2 cellular contexts compared by ENCODE assay signal in the genomic region with DNA sequence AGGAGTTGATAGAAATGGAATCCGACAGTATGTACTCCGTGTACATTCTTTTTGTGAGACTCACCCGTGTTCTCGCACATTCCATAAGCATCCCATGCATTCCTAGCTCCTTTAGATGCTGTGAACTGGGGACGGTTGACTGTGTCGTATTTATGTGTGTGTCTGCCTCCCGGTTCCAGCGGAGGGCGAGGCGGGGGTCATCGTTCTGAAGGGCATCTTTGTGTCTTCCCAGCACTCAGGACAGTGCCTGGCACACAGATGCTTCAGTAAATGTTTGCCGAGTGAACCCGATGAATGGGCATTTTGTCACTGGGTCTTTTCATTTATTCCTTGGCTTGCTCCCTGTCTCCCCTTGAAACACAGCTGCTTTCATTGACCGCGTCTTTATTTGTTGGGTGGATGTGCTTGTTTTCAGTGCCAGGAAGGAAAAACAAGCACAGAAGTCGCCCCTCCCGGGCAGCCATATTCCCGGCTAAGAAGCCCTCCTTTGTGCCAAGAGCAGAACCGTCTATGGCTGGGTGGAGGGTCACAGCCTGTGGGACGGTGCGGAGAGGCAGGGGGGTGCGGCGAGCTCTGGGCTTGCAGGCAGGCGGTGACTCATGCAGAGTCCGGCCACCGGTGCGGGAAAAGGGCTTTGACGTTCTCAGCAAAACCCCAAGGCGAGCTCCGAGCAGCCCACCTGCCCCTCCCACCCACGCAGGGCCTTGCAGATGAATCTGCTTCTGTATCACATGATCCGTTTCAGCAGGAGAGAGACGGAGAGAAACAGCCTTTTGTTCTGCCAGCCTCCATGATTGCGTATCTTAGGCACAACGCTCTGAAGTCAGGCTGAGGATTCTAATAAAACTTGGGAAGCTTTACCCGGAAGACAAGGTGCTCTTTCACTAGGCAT.
TF ChIP-seq lines count a peak whose summit lies in the region.

No MANE protein-coding gene starts in this region.

TF ChIP-seq in A549, 52 proteins besides CTCF, POLR2A, EP300 and RAD21:
- TF ChIP-seq FOSL2 (IDR thresholded peaks at IDR 0.05) (no peak), FOSL2 (CRISPR knock-in tag; IDR thresholded peaks at IDR 0.05) (peak; percentile 43; the same call in 1 of the 2 replicates), CBX2 (IDR thresholded peaks at IDR 0.05; ENCODE audit: borderline replicate concordance, low read depth) (no peak)

TF ChIP-seq in H1, 55 proteins besides CTCF, POLR2A, EP300 and RAD21:
- TF ChIP-seq HDAC2 (IDR thresholded peaks at IDR 0.05; ENCODE audit: borderline replicate concordance in 1 of 2, low read depth in 2 of 2, low read length in 2 of 2) = no peak
- TF ChIP-seq HDAC6 (IDR thresholded peaks at IDR 0.05; ENCODE audit: low read depth, low read length) = no peak
- TF ChIP-seq, protein P1, sequence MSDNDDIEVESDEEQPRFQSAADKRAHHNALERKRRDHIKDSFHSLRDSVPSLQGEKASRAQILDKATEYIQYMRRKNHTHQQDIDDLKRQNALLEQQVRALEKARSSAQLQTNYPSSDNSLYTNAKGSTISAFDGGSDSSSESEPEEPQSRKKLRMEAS (IDR thresholded peaks at IDR 0.05) = peak; percentile 46; the same call in 1 of the 2 replicates
- no peak for TF ChIP-seq BCL11A (IDR thresholded peaks at IDR 0.05; ENCODE audit: low read depth in 2 of 2, low read length in 2 of 2)
- TF ChIP-seq, protein P2, sequence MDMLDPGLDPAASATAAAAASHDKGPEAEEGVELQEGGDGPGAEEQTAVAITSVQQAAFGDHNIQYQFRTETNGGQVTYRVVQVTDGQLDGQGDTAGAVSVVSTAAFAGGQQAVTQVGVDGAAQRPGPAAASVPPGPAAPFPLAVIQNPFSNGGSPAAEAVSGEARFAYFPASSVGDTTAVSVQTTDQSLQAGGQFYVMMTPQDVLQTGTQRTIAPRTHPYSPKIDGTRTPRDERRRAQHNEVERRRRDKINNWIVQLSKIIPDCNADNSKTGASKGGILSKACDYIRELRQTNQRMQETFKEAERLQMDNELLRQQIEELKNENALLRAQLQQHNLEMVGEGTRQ (IDR thresholded peaks at IDR 0.05; ENCODE audit: low read length) = no peak
- no peak for TF ChIP-seq POLR2AphosphoS5 (IDR thresholded peaks at IDR 0.05; ENCODE audit: low read depth, low read length)
- no peak for TF ChIP-seq KDM4A (IDR thresholded peaks at IDR 0.05; ENCODE audit: low read depth, low read length, severe bottlenecking)
- no peak for TF ChIP-seq POU5F1 (IDR thresholded peaks at IDR 0.05; ENCODE audit: low read depth, low read length)
- TF ChIP-seq SUZ12 (IDR thresholded peaks at IDR 0.05; ENCODE audit: low read length) = no peak
- TF ChIP-seq CBX5 (IDR thresholded peaks at IDR 0.05; ENCODE audit: low read depth, low read length) = no peak
- TF ChIP-seq SP1 (IDR thresholded peaks at IDR 0.05; ENCODE audit: low read depth, low read length) = no peak
- no peak for TF ChIP-seq CTBP2 (IDR thresholded peaks at IDR 0.05; ENCODE audit: borderline replicate concordance, insufficient read depth, insufficient read length, low read length)
- no peak for TF ChIP-seq FOSL1 (IDR thresholded peaks at IDR 0.05; ENCODE audit: insufficient read depth, low read depth, low read length)
- TF ChIP-seq, protein P3, sequence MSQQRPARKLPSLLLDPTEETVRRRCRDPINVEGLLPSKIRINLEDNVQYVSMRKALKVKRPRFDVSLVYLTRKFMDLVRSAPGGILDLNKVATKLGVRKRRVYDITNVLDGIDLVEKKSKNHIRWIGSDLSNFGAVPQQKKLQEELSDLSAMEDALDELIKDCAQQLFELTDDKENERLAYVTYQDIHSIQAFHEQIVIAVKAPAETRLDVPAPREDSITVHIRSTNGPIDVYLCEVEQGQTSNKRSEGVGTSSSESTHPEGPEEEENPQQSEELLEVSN (IDR thresholded peaks at IDR 0.05) = no peak
- TF ChIP-seq RNF2 (IDR thresholded peaks at IDR 0.05; ENCODE audit: borderline replicate concordance, low read depth, low read length, missing control alignments, poor library complexity, severe bottlenecking) = no peak
- TF ChIP-seq RFX5 (IDR thresholded peaks at IDR 0.05; ENCODE audit: borderline replicate concordance, low read depth, low read length) = no peak
- no peak for TF ChIP-seq GTF2F1 (IDR thresholded peaks at IDR 0.05; ENCODE audit: borderline replicate concordance, low read depth, low read length)
- no peak for TF ChIP-seq TBP (IDR thresholded peaks at IDR 0.05; ENCODE audit: low read depth, low read length)
- TF ChIP-seq SIX5 (IDR thresholded peaks at IDR 0.05; ENCODE audit: low read depth, low read length) = no peak
- no peak for TF ChIP-seq RXRA (IDR thresholded peaks at IDR 0.05; ENCODE audit: insufficient read depth, low read depth, low read length)
- peak; percentile 76 for TF ChIP-seq JUND (IDR thresholded peaks at IDR 0.05; ENCODE audit: low read length)
- no peak for TF ChIP-seq MAFK (IDR thresholded peaks at IDR 0.05; ENCODE audit: low read depth, low read length)
- no peak for TF ChIP-seq SP2 (IDR thresholded peaks at IDR 0.05; ENCODE audit: low read length)
- TF ChIP-seq BRCA1 (IDR thresholded peaks at IDR 0.05; ENCODE audit: low read depth, low read length) = no peak
- TF ChIP-seq CREB1 (IDR thresholded peaks at IDR 0.05) = no peak
- TF ChIP-seq, protein P4, sequence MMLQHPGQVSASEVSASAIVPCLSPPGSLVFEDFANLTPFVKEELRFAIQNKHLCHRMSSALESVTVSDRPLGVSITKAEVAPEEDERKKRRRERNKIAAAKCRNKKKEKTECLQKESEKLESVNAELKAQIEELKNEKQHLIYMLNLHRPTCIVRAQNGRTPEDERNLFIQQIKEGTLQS (IDR thresholded peaks at IDR 0.05; ENCODE audit: insufficient read depth, low read depth, low read length) = no peak
- 0 out of 2 replicates have a peak, but pooled peaks have one; percentile 23 for TF ChIP-seq TAF1 (IDR thresholded peaks at IDR 0.05; ENCODE audit: low read depth, low read length)
- TF ChIP-seq EGR1 (IDR thresholded peaks at IDR 0.05; ENCODE audit: borderline replicate concordance, low read depth, low read length) = peak; percentile 33; the same call in 1 of the 2 replicates
- TF ChIP-seq ASH2L (IDR thresholded peaks at IDR 0.05; ENCODE audit: low read length) = no peak
- TF ChIP-seq NRF1 (IDR thresholded peaks at IDR 0.05; ENCODE audit: low read depth, low read length) = no peak
- TF ChIP-seq RBBP5 (IDR thresholded peaks at IDR 0.05; ENCODE audit: borderline replicate concordance, low read depth, low read length) = no peak
- no peak for TF ChIP-seq KDM5A (IDR thresholded peaks at IDR 0.05; ENCODE audit: low read length)
- TF ChIP-seq TCF12 (IDR thresholded peaks at IDR 0.05; ENCODE audit: low read depth, low read length) = no peak
- no peak for TF ChIP-seq BACH1 (IDR thresholded peaks at IDR 0.05; ENCODE audit: low read length)
